ENCODE assay signal across 8 cellular contexts in the genomic region with DNA sequence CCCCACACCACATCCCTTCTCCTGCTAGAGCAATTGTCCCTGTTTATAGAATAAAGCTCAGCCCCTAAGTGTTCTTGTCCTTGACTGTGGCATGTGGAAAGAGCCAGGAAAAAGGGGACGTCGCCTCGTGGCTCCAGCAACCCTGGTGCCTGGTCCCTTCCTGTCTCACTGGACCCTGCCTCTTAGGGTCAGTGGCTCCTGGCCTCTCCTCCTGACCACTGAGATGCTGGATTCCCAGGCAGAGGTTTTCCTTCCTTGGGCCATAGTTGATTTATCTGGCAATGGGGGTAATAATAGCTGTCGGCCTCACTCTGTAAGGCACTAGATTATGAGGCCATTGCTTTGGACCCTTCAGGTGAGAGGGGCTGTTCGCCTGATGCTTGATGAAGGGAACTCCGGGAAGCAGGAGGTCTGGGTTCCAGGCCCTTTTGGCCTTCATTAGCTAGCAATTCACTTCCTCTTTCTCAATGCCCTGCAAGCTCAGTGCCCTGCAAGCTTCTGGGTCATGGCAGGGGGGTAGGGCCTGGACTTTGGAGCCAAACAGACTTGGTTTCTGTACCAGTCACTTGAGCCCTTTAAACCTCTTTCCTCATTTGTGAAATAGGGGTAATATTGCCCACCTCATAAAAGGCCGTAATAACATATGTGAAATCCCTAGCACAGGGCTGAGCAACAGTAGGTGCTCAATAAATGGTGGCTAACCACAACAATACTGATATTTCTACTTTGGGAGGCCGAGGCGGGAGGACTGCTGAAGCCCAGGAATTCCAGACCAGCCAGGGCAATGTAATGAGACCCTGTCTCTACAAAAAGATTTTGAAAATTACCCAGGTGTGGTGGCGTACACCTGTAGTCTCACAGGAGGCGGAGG. TPM values are rescaled to one million over a fixed set of nuclear protein-coding genes. Genes with fewer than 3 reads are reported as not detected.
DNase-seq lines count a peak whose midpoint lies in the region; ATAC-seq and TF ChIP-seq lines count a peak whose summit lies in the region.

No MANE protein-coding gene starts in this region.

- DNase-seq in LoVo (ENCODE audit: low spot score) (peak; percentile 45), chondrocyte (ENCODE audit: low spot score) (no peak), mesenteric fat pad (ENCODE audit: low spot score) (no peak), GM03348 (ENCODE audit: low spot score) (no peak)
- no peak for DNase-seq in naive thymus-derived CD4-positive, alpha-beta T cell

- peak overlapping the region; percentile 81 for H3K4me3 Mint-ChIP-seq in chondrocyte (ENCODE audit: unreplicated experiment)
- peak overlapping the region; percentile 80 to 96 (median 86) for H3K4me3 Mint-ChIP-seq in naive thymus-derived CD4-positive, alpha-beta T cell

- no peaks in the 10 kb centered on the region for H3K36me3 Mint-ChIP-seq in chondrocyte (ENCODE audit: low read depth)
- peaks cover 0 to 2% (median 0%) of the 10 kb centered on the region in 5 donors for H3K36me3 Mint-ChIP-seq in naive thymus-derived CD4-positive, alpha-beta T cell

- peak overlapping the region in 10 of 11 experiments; percentile 63 to 79 (median 70); a peak in 15 of 22 replicates for H3K27ac ChIP-seq in BLaER1 treated with 17β-estradiol and CSF1 and Interleukin-3, amounts not matched to agents 10 nM and 100 nM
- peak overlapping the region; percentile 69 for H3K27ac ChIP-seq in naive thymus-derived CD4-positive, alpha-beta T cell (ENCODE audit: low read depth, low read length)

- no peaks in the 10 kb centered on the region for H3K9me3 ChIP-seq in BLaER1 treated with 17β-estradiol and CSF1 and Interleukin-3, amounts not matched to agents 10 nM and 100 nM (replicated peaks in 1 of 11)
- no peaks in the 10 kb centered on the region for H3K9me3 ChIP-seq in naive thymus-derived CD4-positive, alpha-beta T cell (ENCODE audit: control insufficient read depth in 2 of 3, low read length in 3 of 3)

- intact Hi-C loops in naive thymus-derived CD4-positive, alpha-beta T cell (cut with micrococcal nuclease): loop anchor here (5.0 to 10.0 kb wide), 3 partner anchors 304 to 324 kb away; no protein-coding TSS in a partner anchor

- H3K4me3 ChIP-seq in BLaER1 treated with 17β-estradiol and CSF1 and Interleukin-3, amounts not matched to agents 10 nM and 100 nM: peak overlapping the region; percentile 76 to 94 (median 89)
- peak overlapping the region; percentile 83 for H3K4me3 ChIP-seq in naive thymus-derived CD4-positive, alpha-beta T cell (ENCODE audit: low read length)

- H3K27ac Mint-ChIP-seq in chondrocyte (ENCODE audit: unreplicated experiment): peak overlapping the region; percentile 1
- peak overlapping the region in 8 of 9 donors; percentile 42 to 89 (median 78) for H3K27ac Mint-ChIP-seq in naive thymus-derived CD4-positive, alpha-beta T cell

- H3K27me3 Mint-ChIP-seq in chondrocyte (ENCODE audit: low read depth): no peaks in the 10 kb centered on the region
- H3K27me3 Mint-ChIP-seq in naive thymus-derived CD4-positive, alpha-beta T cell: peaks cover 0 to 2% (median 0%) of the 10 kb centered on the region in 5 donors

- POLR2A ChIA-PET in naive thymus-derived CD4-positive, alpha-beta T cell (lab: Charles Lee): interaction anchor here (0.9 to 1.5 kb wide), 2 partner anchors 11 to 417 kb away, joined by 3 read pairs; no protein-coding TSS in a partner anchor

- no peak for TF ChIP-seq CTCF in chondrocyte (IDR thresholded peaks at IDR 0.05)

- peaks cover 4 to 36% (median 22%) of the 10 kb centered on the region in 11 experiments; a peak in 15 of 22 replicates for H3K36me3 ChIP-seq in BLaER1 treated with 17β-estradiol and CSF1 and Interleukin-3, amounts not matched to agents 10 nM and 100 nM
- no peaks in the 10 kb centered on the region for H3K36me3 ChIP-seq in naive thymus-derived CD4-positive, alpha-beta T cell (ENCODE audit: control insufficient read depth in 2 of 3, insufficient read depth in 3 of 3, low read length in 3 of 3)

- peak overlapping the region; percentile 93 to 100 (median 94) for H3K4me2 ChIP-seq in BLaER1 treated with 17β-estradiol and CSF1 and Interleukin-3, amounts not matched to agents 10 nM and 100 nM

- CTCF ChIA-PET in naive thymus-derived CD4-positive, alpha-beta T cell (lab: Charles Lee): interaction anchor here (0.6 kb wide), 1 partner anchor 220 kb away, joined by 3 read pairs; no protein-coding TSS in a partner anchor

- peaks cover 22 to 32% (median 27%) of the 10 kb centered on the region in 10 experiments for H3K4me1 ChIP-seq in BLaER1 treated with 17β-estradiol and CSF1 and Interleukin-3, amounts not matched to agents 10 nM and 100 nM
- peaks cover 6 to 7% of the 10 kb centered on the region in 2 donors for H3K4me1 ChIP-seq in naive thymus-derived CD4-positive, alpha-beta T cell (ENCODE audit: control insufficient read depth in 2 of 2, insufficient read depth in 2 of 2, low read length in 2 of 2)

- H4K20me1 ChIP-seq in BLaER1 treated with 17β-estradiol and CSF1 and Interleukin-3, amounts not matched to agents 10 nM and 100 nM: peaks cover 0 to 24% (median 7%) of the 10 kb centered on the region in 11 experiments; a peak in 9 of 22 replicates

- H3K27me3 ChIP-seq in BLaER1 treated with 17β-estradiol and CSF1 and Interleukin-3, amounts not matched to agents 10 nM and 100 nM: no peaks in the 10 kb centered on the region
- H3K27me3 ChIP-seq in naive thymus-derived CD4-positive, alpha-beta T cell (ENCODE audit: control insufficient read depth in 2 of 2, insufficient read depth in 2 of 2, low read length in 2 of 2): no peaks in the 10 kb centered on the region

- H3K9ac ChIP-seq in BLaER1 treated with 17β-estradiol and CSF1 and Interleukin-3, amounts not matched to agents 10 nM and 100 nM: peak overlapping the region; percentile 76 to 86 (median 84)

- ATAC-seq in naive thymus-derived CD4-positive, alpha-beta T cell: no peak
- ATAC-seq in HG02759 (IDR thresholded peaks at IDR 0.05; ENCODE audit: unreplicated experiment) (no peak), GM19035 (IDR thresholded peaks at IDR 0.05; ENCODE audit: unreplicated experiment) (no peak)

- H3K4me1 Mint-ChIP-seq in chondrocyte (ENCODE audit: low read depth): peaks cover 17% of the 10 kb centered on the region
- peaks cover 5 to 20% (median 19%) of the 10 kb centered on the region in 7 donors for H3K4me1 Mint-ChIP-seq in naive thymus-derived CD4-positive, alpha-beta T cell

- no peaks in the 10 kb centered on the region for H3K9me3 Mint-ChIP-seq in chondrocyte (ENCODE audit: low read depth)
- H3K9me3 Mint-ChIP-seq in naive thymus-derived CD4-positive, alpha-beta T cell: peaks cover 0 to 1% (median 0%) of the 10 kb centered on the region in 11 donors

RNA-seq across cellular contexts. Expression of gene ASL, which starts 1.1 kb away (rescaled TPM):
- total RNA-seq in chondrocyte: 24.0 to 26.1 TPM (median 25.5 TPM) in 3 replicates
- total RNA-seq in naive thymus-derived CD4-positive, alpha-beta T cell: 10 to 100 TPM; 11.3 to 29.7 (median 12.8) TPM
- polyA plus RNA-seq in naive thymus-derived CD4-positive, alpha-beta T cell: 1 to 10 TPM; 4.9 to 6.7 TPM
- 24.3 TPM for total RNA-seq in mesenteric fat pad

RNA-seq across cellular contexts. Expression of gene CRCP, which starts 38.0 kb away (rescaled TPM):
- total RNA-seq in chondrocyte (22.8 to 24.2 TPM (median 23.3 TPM) in 3 replicates), mesenteric fat pad (29.1 TPM)
- 10 to 100 TPM; 29.8 to 37.9 (median 34.0) TPM for total RNA-seq in naive thymus-derived CD4-positive, alpha-beta T cell
- 10 to 100 TPM; 27.3 to 32.1 TPM for polyA plus RNA-seq in naive thymus-derived CD4-positive, alpha-beta T cell
